In genomic region chr2:5562865-5563264, GRCh38 we compare ENCODE assay signal across 20 cellular contexts.
"Had no signal": no experiment of that assay in that cellular context is flagged by ENCODE, and none has a peak within 500 bp of the region (broad histone marks: within the 10 kb centered on the region; RNA-seq: fewer than 3 reads in every experiment).

No MANE protein-coding gene starts in this region.

- H3K27me3 Mint-ChIP-seq: type B pancreatic cell had no signal

- H3K36me3 ChIP-seq: esophagus squamous epithelium, gastroesophageal sphincter had no signal

- H3K9me3 Mint-ChIP-seq: type B pancreatic cell had no signal

- H3K27me3 ChIP-seq: esophagus squamous epithelium had no signal

- H3K4me3 ChIP-seq: esophagus squamous epithelium, gastroesophageal sphincter, mucosa of descending colon, psoas muscle, skin epidermis had no signal

- H3K79me2 ChIP-seq: parathyroid adenoma had no signal

- H3K4me3 Mint-ChIP-seq: natural killer cell, type B pancreatic cell had no signal

- H3K4me1 ChIP-seq: esophagus squamous epithelium, gastroesophageal sphincter, parathyroid adenoma, psoas muscle had no signal

- FAIRE-seq: colon had no signal

- H3K27ac ChIP-seq: esophagus squamous epithelium, gastroesophageal sphincter, parathyroid adenoma, psoas muscle, skin epidermis had no signal

- H3K4me1 Mint-ChIP-seq: natural killer cell had no signal

- H3K27ac Mint-ChIP-seq: natural killer cell, type B pancreatic cell had no signal

- H2AFZ ChIP-seq: parathyroid adenoma had no signal

- DNase-seq: cerebellar nuclear complex; dermis blood vessel endothelial cell; esophagus squamous epithelium; foreskin fibroblast; glutamatergic neuron; islet precursor cell; mammary epithelial cell; mucosa of descending colon; natural killer cell; psoas muscle; retina; stimulated activated CD4-positive, alpha-beta T cell treated with anti-CD3 and anti-CD28 coated beads, Interleukin-2, amount 100 ng/mL, for 24 hours; stimulated activated naive CD4-positive, alpha-beta T cell treated with Interleukin-2 at 50 U/mL for 16 hours had no signal

- ATAC-seq: gastroesophageal sphincter, left lobe of liver, mucosa of descending colon, natural killer cell, psoas muscle, sciatic nerve had no signal

- H3K36me3 Mint-ChIP-seq: natural killer cell, type B pancreatic cell had no signal

- H3K9me3 ChIP-seq: gastroesophageal sphincter, psoas muscle had no signal

- H3K9ac ChIP-seq: parathyroid adenoma had no signal
